Comparison of ENCODE assay signal across 1 cellular context in the genomic region with DNA sequence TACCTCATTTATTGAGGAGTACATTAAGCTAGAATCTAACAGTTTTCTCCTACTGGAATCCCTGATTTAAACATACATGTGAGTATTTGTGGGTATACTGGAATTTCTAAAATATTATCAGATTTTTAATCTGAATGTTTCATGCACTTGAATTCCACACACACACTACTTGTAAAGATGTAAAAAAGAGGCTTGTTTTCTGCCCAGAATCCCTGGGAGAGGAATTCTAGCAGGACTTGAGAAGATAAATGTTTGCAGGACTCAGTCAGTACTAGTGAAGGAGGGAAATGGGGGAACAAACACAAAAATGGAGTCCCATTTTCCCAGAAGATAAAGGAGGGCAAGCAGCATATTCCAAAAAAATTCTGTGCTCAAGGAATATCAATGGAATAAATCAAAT.
TF ChIP-seq lines count a peak whose summit lies in the region.

No MANE protein-coding gene starts in this region.

TF ChIP-seq in A549, 52 proteins besides CTCF, POLR2A, EP300 and RAD21:
- TF ChIP-seq ZC3H11A (IDR thresholded peaks at IDR 0.05), result no peak
- no peak for TF ChIP-seq ESRRA (IDR thresholded peaks at IDR 0.05; ENCODE audit: borderline replicate concordance, low read length)
- no peak for TF ChIP-seq NPAS2 (CRISPR knock-in tag; IDR thresholded peaks at IDR 0.05; ENCODE audit: borderline replicate concordance)
- TF ChIP-seq, protein P1, sequence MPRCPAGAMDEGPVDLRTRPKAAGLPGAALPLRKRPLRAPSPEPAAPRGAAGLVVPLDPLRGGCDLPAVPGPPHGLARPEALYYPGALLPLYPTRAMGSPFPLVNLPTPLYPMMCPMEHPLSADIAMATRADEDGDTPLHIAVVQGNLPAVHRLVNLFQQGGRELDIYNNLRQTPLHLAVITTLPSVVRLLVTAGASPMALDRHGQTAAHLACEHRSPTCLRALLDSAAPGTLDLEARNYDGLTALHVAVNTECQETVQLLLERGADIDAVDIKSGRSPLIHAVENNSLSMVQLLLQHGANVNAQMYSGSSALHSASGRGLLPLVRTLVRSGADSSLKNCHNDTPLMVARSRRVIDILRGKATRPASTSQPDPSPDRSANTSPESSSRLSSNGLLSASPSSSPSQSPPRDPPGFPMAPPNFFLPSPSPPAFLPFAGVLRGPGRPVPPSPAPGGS (IDR thresholded peaks at IDR 0.05), result no peak
- TF ChIP-seq ZSCAN20 (CRISPR knock-in tag; IDR thresholded peaks at IDR 0.05), result no peak
- TF ChIP-seq, protein P2, sequence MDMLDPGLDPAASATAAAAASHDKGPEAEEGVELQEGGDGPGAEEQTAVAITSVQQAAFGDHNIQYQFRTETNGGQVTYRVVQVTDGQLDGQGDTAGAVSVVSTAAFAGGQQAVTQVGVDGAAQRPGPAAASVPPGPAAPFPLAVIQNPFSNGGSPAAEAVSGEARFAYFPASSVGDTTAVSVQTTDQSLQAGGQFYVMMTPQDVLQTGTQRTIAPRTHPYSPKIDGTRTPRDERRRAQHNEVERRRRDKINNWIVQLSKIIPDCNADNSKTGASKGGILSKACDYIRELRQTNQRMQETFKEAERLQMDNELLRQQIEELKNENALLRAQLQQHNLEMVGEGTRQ (IDR thresholded peaks at IDR 0.05), result no peak
- no peak for TF ChIP-seq CEBPB (IDR thresholded peaks at IDR 0.05)
- no peak for TF ChIP-seq TP53 (CRISPR knock-in tag; IDR thresholded peaks at IDR 0.05)
- TF ChIP-seq POLR2AphosphoS2 (conservative IDR thresholded peaks at IDR 0.05; ENCODE audit: low read length), result no peak
